23 cellular contexts compared by ENCODE assay signal in genomic region chr12:131251336-131252101, GRCh38.
DNase-seq lines count a peak whose midpoint lies in the region; ATAC-seq and TF ChIP-seq lines count a peak whose summit lies in the region.
"Had no signal": no experiment of that assay in that cellular context is flagged by ENCODE, and none has a peak within 500 bp of the region (broad histone marks: within the 10 kb centered on the region; RNA-seq: fewer than 3 reads in every experiment).

No MANE protein-coding gene starts in this region.

- intact Hi-C loops in left ventricle myocardium superior (cut with micrococcal nuclease) = no loop called here

- no peaks in the 10 kb centered on the region for H3K36me3 Mint-ChIP-seq in chondrocyte (ENCODE audit: low read depth)
- H3K36me3 Mint-ChIP-seq: CD4-positive, CD25-positive, alpha-beta regulatory T cell; IgD-negative memory B cell had no signal

- H3K4me1 ChIP-seq in right atrium auricular region = no peaks in the 10 kb centered on the region
- H3K4me1 ChIP-seq: BLaER1 had no signal

- peaks cover 4% of the 10 kb centered on the region for H3K9me3 Mint-ChIP-seq in chondrocyte (ENCODE audit: low read depth)
- H3K9me3 Mint-ChIP-seq: CD4-positive, CD25-positive, alpha-beta regulatory T cell had no signal

- H3K4me3 ChIP-seq in right atrium auricular region = no peak overlapping the region
- H3K4me3 ChIP-seq: BLaER1, GM23248 had no signal

- H3K9me3 ChIP-seq in right atrium auricular region = peaks cover 0 to 4% of the 10 kb centered on the region in 2 donors

- DNase-seq in left ventricle myocardium superior (no peak), right atrium auricular region (ENCODE audit: low spot score) (no peak), SK-MEL-5 (ENCODE audit: low read depth, low spot score) (peak; percentile 21), chondrocyte (ENCODE audit: low spot score) (peak; percentile 75), NOMO-1 (lab: John Stamatoyannopoulos, UW; ENCODE audit: unreplicated experiment in 2 of 2) (no peak)
- DNase-seq: CD4-positive, CD25-positive, alpha-beta regulatory T cell; DMS153; DND-41; GM23248; H7; HFFc6; Kasumi-1; NCI-H1105; NCI-H1436 treated with DMSO at 0.1 percent for 48 hours; NCI-H187 treated with DMSO at 0.1 percent for 48 hours; NCI-H2107; NCI-H524; NCI-H748 treated with DMSO at 0.1 percent for 48 hours; PC-3 had no signal

- H3K27me3 ChIP-seq in right atrium auricular region = no peaks in the 10 kb centered on the region
- H3K27me3 ChIP-seq: BLaER1 had no signal

- H3K4me1 Mint-ChIP-seq in chondrocyte (ENCODE audit: low read depth) = no peaks in the 10 kb centered on the region
- H3K4me1 Mint-ChIP-seq: CD4-positive, CD25-positive, alpha-beta regulatory T cell; IgD-negative memory B cell had no signal

- no peak overlapping the region for H3K27ac Mint-ChIP-seq in chondrocyte (ENCODE audit: unreplicated experiment)
- H3K27ac Mint-ChIP-seq: CD4-positive, CD25-positive, alpha-beta regulatory T cell; HFFc6 had no signal

- no peaks in the 10 kb centered on the region for H3K36me3 ChIP-seq in right atrium auricular region
- H3K36me3 ChIP-seq: BLaER1 had no signal

- H3K4me3 Mint-ChIP-seq in chondrocyte (ENCODE audit: unreplicated experiment) = no peak overlapping the region
- H3K4me3 Mint-ChIP-seq: CD4-positive, CD25-positive, alpha-beta regulatory T cell; HFFc6; IgD-negative memory B cell had no signal

- ATAC-seq in left ventricle myocardium superior (peak; percentile 44), HG03025 (IDR thresholded peaks at IDR 0.05; ENCODE audit: low FRiP score, unreplicated experiment) (no peak), GM18858 (IDR thresholded peaks at IDR 0.05; ENCODE audit: unreplicated experiment) (no peak)
- ATAC-seq: PC-3 had no signal

- in situ Hi-C loops in SK-MEL-5 (cut with HindIII; ENCODE audit: low pct_unique_long_range_greater_than_20kb, low sequenced_read_pairs) = no loop called here

- peaks cover 19% of the 10 kb centered on the region for H3K27me3 Mint-ChIP-seq in chondrocyte (ENCODE audit: low read depth)

- H3K27ac ChIP-seq in right atrium auricular region = no peak overlapping the region
- H3K27ac ChIP-seq: BLaER1, GM23248 had no signal

- TF ChIP-seq CTCF in right atrium auricular region (IDR thresholded peaks at IDR 0.05) (no peak), chondrocyte (IDR thresholded peaks at IDR 0.05) (no peak)

Comparison
In these comparisons a context has a peak if more than half of its experiments do, and no peak if none do; other contexts are left out.
1. DNase-seq: peak in SK-MEL-5 (single experiment) and chondrocyte (single experiment); none in left ventricle myocardium superior (single experiment), right atrium auricular region (single experiment) and NOMO-1 (0 of 2).